Comparison of ENCODE assay signal across 34 cellular contexts in the genomic region with DNA sequence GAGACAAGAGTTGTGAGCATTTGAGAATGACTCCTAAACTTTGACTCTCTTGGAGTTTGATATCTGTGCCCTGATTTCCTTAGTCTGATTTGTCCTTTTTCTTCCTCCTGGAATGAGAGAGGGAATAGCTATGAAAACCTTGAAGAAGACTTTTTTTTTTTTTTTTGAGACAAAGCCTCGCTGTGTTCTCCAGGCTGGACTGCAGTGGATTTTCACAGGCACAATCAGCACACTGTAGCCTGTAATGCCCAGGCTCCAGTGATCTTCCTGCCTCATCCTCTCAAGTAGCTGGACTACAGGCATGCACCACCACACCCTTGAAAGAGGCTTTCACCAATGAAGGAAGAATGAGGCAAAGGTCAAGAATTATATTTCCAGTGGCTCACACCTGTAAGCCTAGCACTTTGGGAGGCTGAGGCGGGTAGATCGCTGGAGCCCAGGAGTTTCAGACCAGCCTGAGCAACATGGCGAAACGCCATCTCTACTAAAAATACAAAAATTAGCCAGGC. TPM values are rescaled to one million over a fixed set of nuclear protein-coding genes. Genes with fewer than 3 reads are reported as not detected.
"Had no signal": no experiment of that assay in that cellular context is flagged by ENCODE, and none has a peak within 500 bp of the region (broad histone marks: within the 10 kb centered on the region; RNA-seq: fewer than 3 reads in every experiment).

No MANE protein-coding gene starts in this region.

- H3K4me1 Mint-ChIP-seq: activated B cell treated with CpG ODN at 0.5 μM for 24 hours had no signal

- H3K27ac Mint-ChIP-seq: activated B cell treated with CpG ODN at 0.5 μM for 24 hours; activated CD4-positive, alpha-beta memory T cell treated with anti-CD3 and anti-CD28 coated beads for 36 hours; activated naive CD4-positive, alpha-beta T cell treated with anti-CD3 and anti-CD28 coated beads for 36 hours; activated naive CD4-positive, alpha-beta T cell treated with anti-CD3 and anti-CD28 coated beads, Interleukin-2, amount 50 U/mL, for 72 hours; activated T-helper 1 cell treated with anti-CD3 and anti-CD28 coated beads, Interleukin-12 subunit alpha, Interleukin-12 subunit beta, Interleukin-2, Interleukin-4 antibody, amounts not matched to agents 30 ng/mL and 10 ng/mL and 1 ng/mL, durations not matched to agents 14 hours and 24 hours and 36 hours; T-helper 1 cell treated with Interleukin-12 subunit alpha and Interleukin-12 subunit beta and Interleukin-4 antibody, amounts not matched to agents 30 μg/mL and 1 μg/mL, for 36 hours; T-helper 2 cell treated with Interferon-gamma antibody and Interleukin-4, amounts not matched to agents 5 μg/mL and 100 μg/mL, for 36 hours had no signal

- H3K36me3 ChIP-seq: adrenal gland, breast epithelium, SJCRH30 had no signal

- H3K36me3 Mint-ChIP-seq: activated CD4-positive, alpha-beta memory T cell treated with anti-CD3 and anti-CD28 coated beads for 36 hours; activated naive CD4-positive, alpha-beta T cell treated with anti-CD3 and anti-CD28 coated beads, Interleukin-2, amount 50 U/mL, for 72 hours had no signal

- ATAC-seq: activated naive CD4-positive, alpha-beta T cell treated with anti-CD3 and anti-CD28 coated beads, Interleukin-2, amount 50 U/mL, for 72 hours; activated T-cell treated with anti-CD3 and anti-CD28 coated beads, Interleukin-2, amount 50 U/mL, for 4 hours; body of pancreas; Panc1 had no signal

- H3K4me3 ChIP-seq: adrenal gland, body of pancreas, breast epithelium, SJCRH30 had no signal

- FAIRE-seq: astrocyte, TTC549 had no signal

- H3K27me3 ChIP-seq: adrenal gland, body of pancreas, breast epithelium, SJCRH30 had no signal

- H3K9me3 Mint-ChIP-seq: activated B cell treated with CpG ODN at 0.5 μM for 24 hours; activated CD4-positive, alpha-beta memory T cell treated with anti-CD3 and anti-CD28 coated beads for 36 hours; activated naive CD4-positive, alpha-beta T cell treated with anti-CD3 and anti-CD28 coated beads for 36 hours; activated naive CD4-positive, alpha-beta T cell treated with anti-CD3 and anti-CD28 coated beads, Interleukin-2, amount 50 U/mL, for 72 hours; activated T-cell treated with anti-CD3 and anti-CD28 coated beads, Interleukin-2, amount 50 U/mL, for 4 hours; activated T-helper 1 cell treated with anti-CD3 and anti-CD28 coated beads, Interleukin-12 subunit alpha, Interleukin-12 subunit beta, Interleukin-2, Interleukin-4 antibody, amounts not matched to agents 30 ng/mL and 10 ng/mL and 1 ng/mL, durations not matched to agents 14 hours and 24 hours and 36 hours; T-helper 1 cell treated with Interleukin-12 subunit alpha and Interleukin-12 subunit beta and Interleukin-4 antibody, amounts not matched to agents 30 μg/mL and 1 μg/mL, for 36 hours; T-helper 2 cell treated with Interferon-gamma antibody and Interleukin-4, amounts not matched to agents 5 μg/mL and 100 μg/mL, for 36 hours had no signal

- DNase-seq: activated B cell treated with CpG ODN at 0.5 μM for 24 hours; activated CD4-positive, alpha-beta memory T cell treated with anti-CD3 and anti-CD28 coated beads for 36 hours; activated CD4-positive, alpha-beta T cell treated with anti-CD3 and anti-CD28 coated beads for 4 hours; activated CD4-positive, alpha-beta T cell treated with anti-CD3 and anti-CD28 coated beads, Interleukin-2, amount 50 U/mL, for 1 hour; activated CD4-positive, CD25-positive, alpha-beta regulatory T cell treated with anti-CD3 and anti-CD28 coated beads, Interleukin-2, amount 50 U/mL, for 72 hours; activated CD8-positive, alpha-beta memory T cell treated with anti-CD3 and anti-CD28 coated beads, Interleukin-2, amount 50 U/mL, for 4 hours; activated gamma-delta T cell treated with Interleukin-2 at 50 U/mL for 16 hours; activated naive CD4-positive, alpha-beta T cell treated with anti-CD3 and anti-CD28 coated beads for 36 hours; activated T-cell treated with anti-CD3 and anti-CD28 coated beads for 4 hours; activated T-cell treated with anti-CD3 and anti-CD28 coated beads, Interleukin-2, amount 50 U/mL, for 4 hours; adrenal gland; body of pancreas; caudate nucleus; NCI-H1105; NCI-H1417 treated with DMSO at 0.1 percent for 48 hours; NCI-H187 treated with DMSO at 0.1 percent for 48 hours; NCI-H2081 treated with DMSO at 0.1 percent for 48 hours; NCI-H226; NCI-H446 treated with DMSO at 0.1 percent for 48 hours; NCI-H524; SHP77; SJCRH30; SK-N-SH had no signal

- H3K4me1 ChIP-seq: breast epithelium had no signal

- H3K9me3 ChIP-seq: adrenal gland, body of pancreas, breast epithelium, SJCRH30, SK-N-SH had no signal

- H3K27ac ChIP-seq: adrenal gland, body of pancreas, breast epithelium, SJCRH30 had no signal

- H3K4me3 Mint-ChIP-seq: activated B cell treated with CpG ODN at 0.5 μM for 24 hours; activated CD4-positive, alpha-beta memory T cell treated with anti-CD3 and anti-CD28 coated beads for 36 hours; activated naive CD4-positive, alpha-beta T cell treated with anti-CD3 and anti-CD28 coated beads for 36 hours; activated T-cell treated with anti-CD3 and anti-CD28 coated beads, Interleukin-2, amount 50 U/mL, for 4 hours; activated T-helper 1 cell treated with anti-CD3 and anti-CD28 coated beads, Interleukin-12 subunit alpha, Interleukin-12 subunit beta, Interleukin-2, Interleukin-4 antibody, amounts not matched to agents 30 ng/mL and 10 ng/mL and 1 ng/mL, durations not matched to agents 14 hours and 24 hours and 36 hours; T-helper 1 cell treated with Interleukin-12 subunit alpha and Interleukin-12 subunit beta and Interleukin-4 antibody, amounts not matched to agents 30 μg/mL and 1 μg/mL, for 36 hours; T-helper 2 cell treated with Interferon-gamma antibody and Interleukin-4, amounts not matched to agents 5 μg/mL and 100 μg/mL, for 36 hours had no signal

RNA-seq across cellular contexts. Expression of gene ARGFX, which starts 10.3 kb away (rescaled TPM):
- total RNA-seq: activated B cell treated with CpG ODN at 0.5 μM for 24 hours; activated CD4-positive, alpha-beta memory T cell treated with anti-CD3 and anti-CD28 coated beads for 36 hours; activated naive CD4-positive, alpha-beta T cell treated with anti-CD3 and anti-CD28 coated beads for 36 hours; activated naive CD4-positive, alpha-beta T cell treated with anti-CD3 and anti-CD28 coated beads, Interleukin-2, amount 50 U/mL, for 72 hours; activated T-cell treated with anti-CD3 and anti-CD28 coated beads, Interleukin-2, amount 50 U/mL, for 4 hours; activated T-helper 1 cell treated with anti-CD3 and anti-CD28 coated beads, Interleukin-12 subunit alpha, Interleukin-12 subunit beta, Interleukin-2, Interleukin-4 antibody, amounts not matched to agents 30 ng/mL and 10 ng/mL and 1 ng/mL, durations not matched to agents 14 hours and 24 hours and 36 hours; adrenal gland; astrocyte; body of pancreas; breast epithelium; cerebellum; M059J; RPMI7951 had no signal
- polyA plus RNA-seq: adrenal gland, SK-N-SH had no signal

RNA-seq across cellular contexts. Expression of gene FBXO40, which starts 35.7 kb away (rescaled TPM):
- total RNA-seq: activated B cell treated with CpG ODN at 0.5 μM for 24 hours; activated CD4-positive, alpha-beta memory T cell treated with anti-CD3 and anti-CD28 coated beads for 36 hours; activated naive CD4-positive, alpha-beta T cell treated with anti-CD3 and anti-CD28 coated beads for 36 hours; activated naive CD4-positive, alpha-beta T cell treated with anti-CD3 and anti-CD28 coated beads, Interleukin-2, amount 50 U/mL, for 72 hours; activated T-cell treated with anti-CD3 and anti-CD28 coated beads, Interleukin-2, amount 50 U/mL, for 4 hours; activated T-helper 1 cell treated with anti-CD3 and anti-CD28 coated beads, Interleukin-12 subunit alpha, Interleukin-12 subunit beta, Interleukin-2, Interleukin-4 antibody, amounts not matched to agents 30 ng/mL and 10 ng/mL and 1 ng/mL, durations not matched to agents 14 hours and 24 hours and 36 hours; astrocyte; body of pancreas; breast epithelium; cerebellum; M059J had no signal
- polyA plus RNA-seq: SK-N-SH had no signal
